Comparison of ENCODE assay signal across 22 cellular contexts in genomic region chr10:78575400-78575799, GRCh38.
DNase-seq lines count a peak whose midpoint lies in the region; TF ChIP-seq lines count a peak whose summit lies in the region.
"Had no signal": no experiment of that assay in that cellular context is flagged by ENCODE, and none has a peak within 500 bp of the region (broad histone marks: within the 10 kb centered on the region; RNA-seq: fewer than 3 reads in every experiment).

No MANE protein-coding gene starts in this region.

- peak; percentile 28; the same call in 1 of the 2 replicates for TF ChIP-seq EP300 in Ishikawa (IDR thresholded peaks at IDR 0.05; ENCODE audit: borderline replicate concordance)

- peaks cover 7% of the 10 kb centered on the region for H3K4me1 Mint-ChIP-seq in Caco-2 (ENCODE audit: low read depth, unreplicated experiment)

- no peak overlapping the region for H3K4me3 ChIP-seq in Caco-2 (ENCODE audit: low read depth, low read length)
- H3K4me3 ChIP-seq in prostate gland, result no peak overlapping the region
- H3K4me3 ChIP-seq: BLaER1 treated with 17β-estradiol and CSF1 and Interleukin-3, amounts not matched to agents 10 nM and 100 nM; MG63 had no signal

- no TSS peak for BruUV-seq in Caco-2 (replicated peaks; lab: Mats Ljungman, UMichigan)

- H3K36me3 ChIP-seq in Caco-2 (ENCODE audit: control insufficient read depth, insufficient read depth, low read length), result no peaks in the 10 kb centered on the region
- H3K36me3 ChIP-seq in prostate gland, result no peaks in the 10 kb centered on the region
- H3K36me3 ChIP-seq: BLaER1 treated with 17β-estradiol and CSF1 and Interleukin-3, amounts not matched to agents 10 nM and 100 nM; MG63 had no signal

- no peaks in the 10 kb centered on the region for H3K36me3 Mint-ChIP-seq in Caco-2 (ENCODE audit: insufficient read depth, unreplicated experiment)
- H3K36me3 Mint-ChIP-seq: CD8-positive, alpha-beta T cell had no signal

- H3K4me1 ChIP-seq in Caco-2, result 0 out of 2 replicates have a peak, but pooled peaks cover 4% of the 10 kb centered on the region
- H3K4me1 ChIP-seq in prostate gland (replicated peaks), result no peaks in the 10 kb centered on the region

- no peaks in the 10 kb centered on the region for H3K9me3 ChIP-seq in Caco-2
- no peaks in the 10 kb centered on the region for H3K9me3 ChIP-seq in prostate gland
- H3K9me3 ChIP-seq: BLaER1 treated with 17β-estradiol and CSF1 and Interleukin-3, amounts not matched to agents 10 nM and 100 nM; MG63 had no signal

- H3K9me3 Mint-ChIP-seq in Caco-2 (ENCODE audit: unreplicated experiment), result peaks cover under 1% of the 10 kb centered on the region
- H3K9me3 Mint-ChIP-seq: CD8-positive, alpha-beta T cell; HFFc6 had no signal

- CTCF ChIA-PET in Caco-2 (lab: Charles Lee), result no interaction called here

- H3K27me3 Mint-ChIP-seq in Caco-2 (ENCODE audit: insufficient read depth, unreplicated experiment), result no peaks in the 10 kb centered on the region

- POLR2A ChIA-PET in Caco-2 (lab: Charles Lee), result no interaction called here

- TF ChIP-seq POLR2A in prostate gland (IDR thresholded peaks at IDR 0.05), result no peak

- TF ChIP-seq CTCF in Caco-2 (IDR thresholded peaks at IDR 0.05; ENCODE audit: insufficient read depth in 1 of 2, low read depth in 1 of 2, low read length in 1 of 2, severe bottlenecking in 1 of 2, unreplicated experiment in 1 of 2), result no peak
- no peak for TF ChIP-seq CTCF in prostate gland (IDR thresholded peaks at IDR 0.05)

- TF ChIP-seq RAD21 in Ishikawa (IDR thresholded peaks at IDR 0.05; ENCODE audit: low read depth), result no peak

- intact Hi-C loops in Caco-2 (cut with micrococcal nuclease; ENCODE audit: unreplicated experiment), result no loop called here
- intact Hi-C loops in prostate gland (cut with DNase I), result no loop called here

- H3K27ac Mint-ChIP-seq in Caco-2 (ENCODE audit: unreplicated experiment), result peak overlapping the region; percentile 29
- H3K27ac Mint-ChIP-seq: CD8-positive, alpha-beta T cell; HFFc6 had no signal

- H3K4me3 Mint-ChIP-seq in Caco-2 (ENCODE audit: unreplicated experiment), result no peak overlapping the region
- H3K4me3 Mint-ChIP-seq: CD8-positive, alpha-beta T cell; HFFc6 had no signal

- DNase-seq in Caco-2 (no peak), astrocyte of the hippocampus (ENCODE audit: low read depth, low spot score) (peak; percentile 70), islet precursor cell (peak; percentile 38), cerebellum (ENCODE audit: low spot score) (no peak), prostate gland (ENCODE audit: low spot score) (no peak), globus pallidus (ENCODE audit: low spot score) (no peak)
- DNase-seq: CD8-positive, alpha-beta T cell; DMS53; HFFc6; IMR-90; Karpas-422; MG63; NCI-H1048; NCI-H1436 treated with DMSO at 0.1 percent for 48 hours; NCI-H2029 treated with DMSO at 0.1 percent for 48 hours; NCI-H2227 treated with DMSO at 0.1 percent for 48 hours; NCI-H510A treated with DMSO at 0.1 percent for 48 hours; PC-3; RPMI8226; SHP77 treated with DMSO at 0.1 percent for 48 hours had no signal

- no peak overlapping the region for H3K27ac ChIP-seq in prostate gland
- H3K27ac ChIP-seq: BLaER1 treated with 17β-estradiol and CSF1 and Interleukin-3, amounts not matched to agents 10 nM and 100 nM had no signal

- 62% methylated on average over 6 of the region's 6 CpGs for WGBS in prostate gland

- H3K27me3 ChIP-seq in Caco-2 (replicated peaks; ENCODE audit: control insufficient read depth, insufficient read depth, low read length), result no peaks in the 10 kb centered on the region
- H3K27me3 ChIP-seq in prostate gland (replicated peaks; ENCODE audit: insufficient read depth), result no peaks in the 10 kb centered on the region
- H3K27me3 ChIP-seq: BLaER1 treated with 17β-estradiol and CSF1 and Interleukin-3, amounts not matched to agents 10 nM and 100 nM; MG63 had no signal

TF ChIP-seq in Ishikawa, 13 proteins besides CTCF, POLR2A, EP300 and RAD21:
- no peak for TF ChIP-seq ZBTB7A (IDR thresholded peaks at IDR 0.05; ENCODE audit: low read depth)
- TF ChIP-seq TAF1 (IDR thresholded peaks at IDR 0.05; ENCODE audit: low read depth), result no peak
- TF ChIP-seq FOXM1 (IDR thresholded peaks at IDR 0.05; ENCODE audit: borderline replicate concordance, low read depth), result no peak
- no peak for TF ChIP-seq CEBPB (IDR thresholded peaks at IDR 0.05)
- TF ChIP-seq TCF12 (IDR thresholded peaks at IDR 0.05; ENCODE audit: low read depth), result no peak
- no peak for TF ChIP-seq USF1 (IDR thresholded peaks at IDR 0.05)
- TF ChIP-seq EGR1 (IDR thresholded peaks at IDR 0.05), result no peak
- no peak; the same call in 1 of the 2 replicates for TF ChIP-seq NFIC (IDR thresholded peaks at IDR 0.05)
- no peak for TF ChIP-seq REST (IDR thresholded peaks at IDR 0.05; ENCODE audit: low read depth)
- TF ChIP-seq CREB1 (IDR thresholded peaks at IDR 0.05; ENCODE audit: low read depth), result no peak
- no peak for TF ChIP-seq MAX (IDR thresholded peaks at IDR 0.05)
- no peak for TF ChIP-seq YY1 (IDR thresholded peaks at IDR 0.05; ENCODE audit: low read depth)
TF ChIP-seq in Ishikawa: peak in this region for 0.

Comparison
In these comparisons a context has a peak if more than half of its experiments do, and no peak if none do; other contexts are left out.
1. DNase-seq: peak in astrocyte of the hippocampus (single experiment) and islet precursor cell (single experiment); none in Caco-2 (0 of 2), cerebellum (single experiment), prostate gland (single experiment) and globus pallidus (single experiment).